ENCODE assay signal across 13 cellular contexts in the genomic region with DNA sequence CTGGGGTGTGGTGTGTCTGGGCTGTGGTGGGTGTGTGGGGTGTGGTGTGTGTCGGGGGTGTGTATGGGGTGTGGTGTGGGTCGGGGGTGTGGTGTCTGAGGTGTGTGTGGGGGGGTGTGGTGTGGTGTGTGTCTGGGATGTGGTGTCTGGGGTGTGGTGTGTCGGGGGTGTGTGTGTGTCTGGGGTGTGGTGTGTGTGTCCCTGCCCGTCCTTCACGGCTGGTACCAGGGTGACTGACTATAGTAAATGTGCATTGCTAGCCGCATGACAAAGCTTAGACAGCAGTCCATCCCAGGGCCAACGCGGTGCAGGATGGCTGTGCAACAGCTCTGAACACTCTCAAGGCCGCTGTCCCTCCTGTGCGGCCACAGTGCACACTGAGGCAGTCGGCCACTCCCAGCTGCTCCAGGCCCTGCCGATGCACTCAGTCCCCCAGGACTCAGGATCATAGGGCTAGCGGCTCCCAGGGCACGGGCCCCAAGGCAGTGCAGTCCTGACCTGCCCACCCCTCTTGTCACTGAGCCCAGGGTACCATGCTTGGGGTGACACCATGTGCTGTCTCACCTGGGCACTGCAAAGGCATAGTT. TPM values are rescaled to one million over a fixed set of nuclear protein-coding genes. Genes with fewer than 3 reads are reported as not detected.
DNase-seq lines count a peak whose midpoint lies in the region; ATAC-seq, FAIRE-seq and TF ChIP-seq lines count a peak whose summit lies in the region.
"Had no signal": no experiment of that assay in that cellular context is flagged by ENCODE, and none has a peak within 500 bp of the region (broad histone marks: within the 10 kb centered on the region; RNA-seq: fewer than 3 reads in every experiment).

No MANE protein-coding gene starts in this region.

- H3K27ac ChIP-seq in K562 (ENCODE audit: extremely low read depth, low read depth, low read length) = no peak overlapping the region
- H3K27ac ChIP-seq: BLaER1, SJCRH30, thyroid gland had no signal

- no peak for TF ChIP-seq CTCF in K562 (IDR thresholded peaks at IDR 0.05 in 2 of 3, conservative IDR thresholded peaks at IDR 0.05 in 1 of 3; ENCODE audit: insufficient read depth in 2 of 3, low read depth in 1 of 3, low read length in 3 of 3)
- TF ChIP-seq CTCF in GM13977 (IDR thresholded peaks at IDR 0.05; ENCODE audit: extremely low read depth, insufficient read depth, missing control alignments) = no peak

- CTCF ChIA-PET in K562 (lab: Yijun Ruan, JAX; ENCODE audit: low intra/inter-chr PET ratio) = no interaction called here

- no peaks in the 10 kb centered on the region for H3K9me1 ChIP-seq in K562 (ENCODE audit: control insufficient read depth, insufficient read depth, low read length)

- peak overlapping the region; percentile 58 to 86 for H3K27ac Mint-ChIP-seq in stimulated activated naive CD8-positive, alpha-beta T cell treated with anti-CD3 and anti-CD28 coated beads, Interleukin-15, amount 100 ng/mL, for 72 hours

- in situ Hi-C loops in K562 (cut with MboI) = no loop called here
- in situ Hi-C loops in GM13977 (cut with MboI; ENCODE audit: low pct_unique_long_range_greater_than_20kb, low sequenced_read_pairs, unreplicated experiment) = no loop called here

- POLR2A ChIA-PET in K562 (lab: Yijun Ruan, JAX) = interaction anchor here (0.5 to 0.6 kb wide), 2 partner anchors 8 to 156 kb away, joined by 4 read pairs; no protein-coding TSS in a partner anchor

- intact Hi-C loops in K562 (cut with micrococcal nuclease) = no loop called here

- DNase-seq in activated gamma-delta T cell treated with Interleukin-2 at 50 U/mL for 16 hours (peak; percentile 51), activated gamma-delta T cell (lab: John Stamatoyannopoulos, UW) (no peak), T-helper 9 cell (peak; percentile 25), K562 (ENCODE audit: extremely low read depth in 1 of 4, low spot score in 3 of 4) (peak in 1 of 4 experiments; percentile 6), NOMO-1 (lab: John Stamatoyannopoulos, UW; ENCODE audit: unreplicated experiment in 2 of 2) (no peak), NCI-H1694 treated with DMSO at 0.1 percent for 48 hours (lab: John Stamatoyannopoulos, UW) (no peak), GM13977 (ENCODE audit: low spot score) (no peak)
- DNase-seq in stimulated activated naive CD8-positive, alpha-beta T cell treated with anti-CD3 and anti-CD28 coated beads, Interleukin-15, amount 100 ng/mL, for 72 hours = peak; percentile 35 to 47
- DNase-seq: foreskin melanocyte, midbrain, thyroid gland had no signal

- no peaks in the 10 kb centered on the region for H3K9me3 ChIP-seq in K562 (replicated peaks; ENCODE audit: control insufficient read depth, insufficient read depth, low read depth, low read length)
- H3K9me3 ChIP-seq: BLaER1, SJCRH30, thyroid gland had no signal

- no peak for TF ChIP-seq RAD21 in K562 (CRISPR knock-in tag; conservative IDR thresholded peaks at IDR 0.05 in 1 of 2, IDR thresholded peaks at IDR 0.05 in 1 of 2)

- TF ChIP-seq POLR2A in K562 (conservative IDR thresholded peaks at IDR 0.05) = no peak

- H3K27me3 Mint-ChIP-seq in stimulated activated naive CD8-positive, alpha-beta T cell treated with anti-CD3 and anti-CD28 coated beads, Interleukin-15, amount 100 ng/mL, for 72 hours = no peaks in the 10 kb centered on the region

- peaks cover 0 to 9% of the 10 kb centered on the region in 2 experiments; a peak in 2 of 5 replicates for H3K4me1 ChIP-seq in K562 (replicated peaks in 1 of 2; ENCODE audit: control insufficient read depth in 2 of 2, insufficient read depth in 2 of 2, low read length in 2 of 2)
- H3K4me1 ChIP-seq: SJCRH30 had no signal

- TF ChIP-seq EP300 in K562 (IDR thresholded peaks at IDR 0.05; ENCODE audit: low read length) = no peak

- ATAC-seq in K562 = peak; percentile 58
- peak; percentile 55 for ATAC-seq in stimulated activated naive CD8-positive, alpha-beta T cell treated with anti-CD3 and anti-CD28 coated beads, Interleukin-15, amount 100 ng/mL, for 72 hours

- no peaks in the 10 kb centered on the region for H4K20me1 ChIP-seq in K562 (replicated peaks; ENCODE audit: control insufficient read depth, insufficient read depth, low read length)

- 20% methylated on average over 8 of the region's 14 CpGs for WGBS in K562 (ENCODE audit: insufficient coverage, low coverage, missing lambda C conversion rate)

- H3K4me3 Mint-ChIP-seq in stimulated activated naive CD8-positive, alpha-beta T cell treated with anti-CD3 and anti-CD28 coated beads, Interleukin-15, amount 100 ng/mL, for 72 hours = peak overlapping the region in 1 of 2 donors; percentile 14

- no peak overlapping the region for H3K4me3 ChIP-seq in K562
- H3K4me3 ChIP-seq: BLaER1, SJCRH30, thyroid gland had no signal

- peaks cover 0 to 22% of the 10 kb centered on the region in 2 experiments; a peak in 2 of 5 replicates for H3K27me3 ChIP-seq in K562 (ENCODE audit: control insufficient read depth in 2 of 2, insufficient read depth in 2 of 2, low read length in 2 of 2)
- H3K27me3 ChIP-seq: BLaER1, thyroid gland had no signal

- H2AFZ ChIP-seq in K562 (ENCODE audit: low read depth, low read length) = no peak overlapping the region

- H3K79me2 ChIP-seq in K562 (ENCODE audit: control insufficient read depth, insufficient read depth, low read length) = no peaks in the 10 kb centered on the region

- H3K9ac ChIP-seq in K562 (ENCODE audit: insufficient read depth in 1 of 2, low read depth in 2 of 2, low read length in 2 of 2) = no peak overlapping the region
- H3K9ac ChIP-seq: BLaER1 had no signal

- no peaks in the 10 kb centered on the region for H3K9me3 Mint-ChIP-seq in stimulated activated naive CD8-positive, alpha-beta T cell treated with anti-CD3 and anti-CD28 coated beads, Interleukin-15, amount 100 ng/mL, for 72 hours

- no peaks in the 10 kb centered on the region for H3K36me3 ChIP-seq in K562 (ENCODE audit: control insufficient read depth, insufficient read depth, low read length)
- H3K36me3 ChIP-seq: SJCRH30, thyroid gland had no signal

- BruUV-seq in K562 (replicated peaks; lab: Mats Ljungman, UMichigan) = no TSS peak

- no peak for FAIRE-seq in K562 (lab: Jason Lieb, UNC)

- H3K4me1 Mint-ChIP-seq in stimulated activated naive CD8-positive, alpha-beta T cell treated with anti-CD3 and anti-CD28 coated beads, Interleukin-15, amount 100 ng/mL, for 72 hours = peaks cover 57% of the 10 kb centered on the region

- H3K4me2 ChIP-seq in K562 (ENCODE audit: insufficient read depth, low read length) = no peak overlapping the region

TF ChIP-seq in K562, 482 proteins besides CTCF, POLR2A, EP300 and RAD21:
- TF ChIP-seq ZNF165 (CRISPR knock-in tag; IDR thresholded peaks at IDR 0.05; ENCODE audit: borderline replicate concordance) (no peak), ZFX (CRISPR knock-in tag; IDR thresholded peaks at IDR 0.05) (no peak), SMAD3 (CRISPR knock-in tag; conservative IDR thresholded peaks at IDR 0.05) (no peak)
- TF ChIP-seq, protein P1, sequence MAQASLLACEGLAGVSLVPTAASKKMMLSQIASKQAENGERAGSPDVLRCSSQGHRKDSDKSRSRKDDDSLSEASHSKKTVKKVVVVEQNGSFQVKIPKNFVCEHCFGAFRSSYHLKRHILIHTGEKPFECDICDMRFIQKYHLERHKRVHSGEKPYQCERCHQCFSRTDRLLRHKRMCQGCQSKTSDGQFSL (CRISPR knock-in tag; IDR thresholded peaks at IDR 0.05) = peak; percentile 56
- TF ChIP-seq, protein P1 (tag; IDR thresholded peaks at IDR 0.05) = no peak
TF ChIP-seq in K562: peak in this region for 1.

RNA-seq across cellular contexts. Expression of a gene that starts 54.0 kb away (rescaled TPM):
- total RNA-seq in K562 (2011; cell fraction: chromatin; rRNA removed; ENCODE audit: low replicate concordance) = 54.0 and 118 TPM in 2 replicates
- 25.5 and 35.9 TPM in 2 replicates for total RNA-seq in K562 (2011; cell fraction: nucleolus; rRNA removed)
- total RNA-seq in K562 (2011; cell fraction: nucleoplasm; rRNA removed) = 63.3 and 77.9 TPM in 2 replicates
- total RNA-seq in K562 (2014; rRNA removed) (20.1 and 20.6 TPM in 2 replicates), K562 (2014; rRNA removed; fragmentation: Illumina TruSeq; extraction: Trizol) (27.7 and 30.6 TPM in 2 replicates), K562 (2015; rRNA removed; fragmentation: Illumina TruSeq; extraction: Trizol) (25.6 and 26.1 TPM in 2 replicates), K562 (2021) (23.9 and 25.0 TPM in 2 replicates)
- polyA plus RNA-seq in K562 (2011; rRNA removed) (39.7 and 41.6 TPM in 2 replicates), K562 (2014; fragmentation: Illumina TruSeq; extraction: Trizol) (30.8 and 36.0 TPM in 2 replicates), K562 (2014; fragmentation: Nextera tagmentation; extraction: Ambion mirVana) (1 to 10 TPM; 3.2 to 3.9 TPM), K562 (2014; rRNA removed) (26.6 and 31.0 TPM in 2 replicates)
- 15.8 and 21.9 TPM in 2 replicates for polyA plus RNA-seq in K562 (2011; cell fraction: cytosol; rRNA removed)
- polyA plus RNA-seq in K562 (2011; cell fraction: nucleus; rRNA removed) = 56.1 and 71.8 TPM in 2 replicates
- 16.4 and 25.8 TPM in 2 replicates for polyA plus RNA-seq in K562 (2012)
- 24.6 and 30.1 TPM in 2 replicates for polyA minus RNA-seq in K562 (2011; rRNA and poly(A)+ RNA removed)
- polyA minus RNA-seq in K562 (2011; cell fraction: cytosol; rRNA and poly(A)+ RNA removed) = 9.4 and 14.0 TPM in 2 replicates
- 23.8 and 38.4 TPM in 2 replicates for polyA minus RNA-seq in K562 (2011; cell fraction: nucleus; rRNA and poly(A)+ RNA removed)

Comparison
In these comparisons a context has a peak if more than half of its experiments do, and no peak if none do; other contexts are left out.
1. DNase-seq: peak in activated gamma-delta T cell treated with Interleukin-2 at 50 U/mL for 16 hours (single experiment), T-helper 9 cell (single experiment) and stimulated activated naive CD8-positive, alpha-beta T cell treated with anti-CD3 and anti-CD28 coated beads, Interleukin-15, amount 100 ng/mL, for 72 hours (2 of 2); none in activated gamma-delta T cell (single experiment), NOMO-1 (0 of 2), NCI-H1694 treated with DMSO at 0.1 percent for 48 hours (single experiment) and GM13977 (single experiment).